Comparison of ENCODE assay signal across 9 cellular contexts in the genomic region with DNA sequence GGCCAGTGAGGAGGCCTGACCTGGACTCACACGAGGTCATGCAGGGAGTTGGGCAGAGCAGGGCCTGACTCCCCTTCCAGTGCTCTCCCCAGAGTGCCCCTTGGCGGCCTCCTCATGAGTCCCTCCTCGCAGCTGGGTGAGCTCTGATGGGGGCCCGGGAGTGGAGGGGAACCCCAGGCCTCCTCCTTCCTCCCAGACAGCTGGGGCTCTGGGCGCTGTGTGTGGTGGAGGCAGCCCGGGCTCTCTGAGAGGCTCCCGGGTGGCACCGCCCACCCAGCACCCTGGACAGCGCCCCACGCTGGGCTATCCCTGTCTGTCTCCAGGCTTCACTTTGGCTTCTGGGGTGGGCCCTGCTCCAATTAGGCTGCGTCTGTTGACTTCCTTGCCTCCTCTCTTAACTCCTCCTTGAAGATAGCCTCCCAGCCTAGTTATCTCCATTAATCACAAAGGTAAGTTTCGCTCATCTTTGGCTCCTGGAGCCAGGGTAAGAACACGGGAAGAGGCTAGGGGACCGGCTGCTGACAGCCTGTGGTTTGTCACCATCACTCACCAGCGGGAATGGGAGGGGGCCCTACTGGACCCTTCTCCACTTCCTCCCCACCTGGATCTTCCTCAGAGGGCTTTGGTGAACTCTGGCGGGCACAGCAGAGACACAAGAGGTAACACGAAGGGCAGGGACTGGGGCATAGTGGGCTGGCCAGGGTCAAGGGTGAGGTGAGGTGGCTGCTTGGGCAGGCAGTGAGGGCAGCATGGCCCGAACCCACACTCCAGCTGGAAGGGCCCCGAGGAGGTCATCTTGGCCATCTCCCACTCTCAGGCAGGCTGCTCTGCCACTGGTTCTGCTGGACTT. TPM values are rescaled to one million over a fixed set of nuclear protein-coding genes. Genes with fewer than 3 reads are reported as not detected.
DNase-seq lines count a peak whose midpoint lies in the region; ATAC-seq and TF ChIP-seq lines count a peak whose summit lies in the region.
"Had no signal": no experiment of that assay in that cellular context is flagged by ENCODE, and none has a peak within 500 bp of the region (broad histone marks: within the 10 kb centered on the region; RNA-seq: fewer than 3 reads in every experiment).

No MANE protein-coding gene starts in this region.

- POLR2A ChIA-PET in activated B cell treated with CpG ODN at 0.5 μM for 24 hours (lab: Charles Lee): no interaction called here

- H3K9me3 ChIP-seq in cardiac muscle cell (ENCODE audit: low read depth) (no peaks in the 10 kb centered on the region), right atrium auricular region (no peaks in the 10 kb centered on the region), aorta (ENCODE audit: control insufficient read depth, low read length) (no peaks in the 10 kb centered on the region)

- no peaks in the 10 kb centered on the region for H3K4me1 ChIP-seq in cardiac muscle cell (ENCODE audit: low read depth)
- no peaks in the 10 kb centered on the region for H3K4me1 ChIP-seq in right atrium auricular region
- no peaks in the 10 kb centered on the region for H3K4me1 ChIP-seq in aorta (ENCODE audit: control insufficient read depth in 1 of 2, insufficient read depth in 2 of 2, low read length in 2 of 2)

- no peaks in the 10 kb centered on the region for H3K9me3 Mint-ChIP-seq in activated B cell treated with CpG ODN at 0.5 μM for 24 hours

- WGBS in aorta, 2 donors: 42 to 46% methylated on average over 18 to 19 of the region's 19 CpGs

- intact Hi-C loops in activated B cell treated with CpG ODN at 0.5 μM for 24 hours (cut with micrococcal nuclease) (no loop called here), aorta (cut with DNase I) (no loop called here)

- H3K36me3 Mint-ChIP-seq in activated B cell treated with CpG ODN at 0.5 μM for 24 hours (ENCODE audit: low read depth): no peaks in the 10 kb centered on the region

- peak; percentile 63 to 83 for DNase-seq in cardiac muscle cell (ENCODE audit: low read depth in 1 of 2, low spot score in 1 of 2)
- DNase-seq in right atrium auricular region (ENCODE audit: low spot score): no peak
- no peak for DNase-seq in activated B cell treated with CpG ODN at 0.5 μM for 24 hours
- peak; percentile 96 for DNase-seq in iPS-NIHi11 (ENCODE audit: low spot score)
- DNase-seq in aorta: peak; percentile 48 to 78
- no peak for DNase-seq in NOMO-1 treated with dmso at 0.1 percent for 144 hours (lab: John Stamatoyannopoulos, UW; ENCODE audit: unreplicated experiment)

- H3K27me3 Mint-ChIP-seq in activated B cell treated with CpG ODN at 0.5 μM for 24 hours: peaks cover 36% of the 10 kb centered on the region

- H3K4me3 ChIP-seq in cardiac muscle cell (no peak overlapping the region), right atrium auricular region (no peak overlapping the region), aorta (ENCODE audit: low read length in 2 of 2) (no peak overlapping the region)

- H3K4me1 Mint-ChIP-seq in activated B cell treated with CpG ODN at 0.5 μM for 24 hours: no peaks in the 10 kb centered on the region

- H3K27ac Mint-ChIP-seq in activated B cell treated with CpG ODN at 0.5 μM for 24 hours: no peak overlapping the region

- CTCF ChIA-PET in activated B cell treated with CpG ODN at 0.5 μM for 24 hours (lab: Charles Lee): no interaction called here

- H3K27me3 ChIP-seq in cardiac muscle cell (peaks cover 17% of the 10 kb centered on the region), right atrium auricular region (no peaks in the 10 kb centered on the region), aorta (ENCODE audit: control insufficient read depth in 1 of 2, insufficient read depth in 2 of 2, low read length in 1 of 2) (no peaks in the 10 kb centered on the region)

- TF ChIP-seq CTCF in cardiac muscle cell (IDR thresholded peaks at IDR 0.05; ENCODE audit: low read depth, low read length) (no peak), right atrium auricular region (IDR thresholded peaks at IDR 0.05) (no peak), activated B cell treated with CpG ODN at 0.5 μM for 24 hours (IDR thresholded peaks at IDR 0.05) (no peak)

- no peak overlapping the region for H3K4me3 Mint-ChIP-seq in activated B cell treated with CpG ODN at 0.5 μM for 24 hours

- no peak overlapping the region for H3K27ac ChIP-seq in cardiac muscle cell
- no peak overlapping the region for H3K27ac ChIP-seq in right atrium auricular region
- H3K27ac ChIP-seq in aorta (ENCODE audit: low read depth in 1 of 2, low read length in 2 of 2): no peak overlapping the region

- H3K36me3 ChIP-seq in cardiac muscle cell (no peaks in the 10 kb centered on the region), right atrium auricular region (no peaks in the 10 kb centered on the region), aorta (ENCODE audit: control insufficient read depth in 1 of 2, insufficient read depth in 2 of 2, low read length in 1 of 2) (no peaks in the 10 kb centered on the region)

- ATAC-seq in activated B cell treated with CpG ODN at 0.5 μM for 24 hours (ENCODE audit: low read depth) (peak; percentile 58), aorta (ENCODE audit: low FRiP score) (no peak), GM21529 (IDR thresholded peaks at IDR 0.05; ENCODE audit: unreplicated experiment) (no peak), HG03095 (IDR thresholded peaks at IDR 0.05; ENCODE audit: unreplicated experiment) (no peak)
- ATAC-seq: Panc1 had no signal

RNA-seq across cellular contexts. Expression of a gene that starts 13.1 kb away (rescaled TPM):
- 0.14 and 0.48 TPM in 2 replicates for total RNA-seq in cardiac muscle cell
- polyA plus RNA-seq in cardiac muscle cell: 0.04 and 1.1 TPM in 2 replicates
- under 1 TPM; 0.12 to 0.19 TPM for total RNA-seq in right atrium auricular region
- not detected in 2 replicates for total RNA-seq in activated B cell treated with CpG ODN at 0.5 μM for 24 hours
- under 1 TPM; 0.30 to 0.62 TPM for total RNA-seq in aorta
- under 1 TPM in 1 of 2 donors, not detected in 1; 0.41 TPM for polyA plus RNA-seq in aorta

Comparison
In these comparisons a context has a peak if more than half of its experiments do, and no peak if none do; other contexts are left out.
1. DNase-seq: peak in cardiac muscle cell (2 of 2), iPS-NIHi11 (single experiment) and aorta (2 of 2); none in right atrium auricular region (single experiment), activated B cell treated with CpG ODN at 0.5 μM for 24 hours (single experiment) and NOMO-1 treated with dmso at 0.1 percent for 144 hours (single experiment).